In genomic region chr20:50246367-50247195, GRCh38 we compare ENCODE assay signal across 22 cellular contexts. TPM values are rescaled to one million over a fixed set of nuclear protein-coding genes. Genes with fewer than 3 reads are reported as not detected.
DNase-seq lines count a peak whose midpoint lies in the region; ATAC-seq, FAIRE-seq and TF ChIP-seq lines count a peak whose summit lies in the region.
"Had no signal": no experiment of that assay in that cellular context is flagged by ENCODE, and none has a peak within 500 bp of the region (broad histone marks: within the 10 kb centered on the region; RNA-seq: fewer than 3 reads in every experiment).

No MANE protein-coding gene starts in this region.

- no peaks in the 10 kb centered on the region for H3K9me3 ChIP-seq in body of pancreas
- no peaks in the 10 kb centered on the region for H3K9me3 ChIP-seq in HepG2 (ENCODE audit: low read length)
- H3K9me3 ChIP-seq in suprapubic skin, result no peaks in the 10 kb centered on the region
- H3K9me3 ChIP-seq: BLaER1, tibial artery had no signal

- peak in 2 of 3 donors; percentile 31 to 36 for TF ChIP-seq POLR2A in body of pancreas (IDR thresholded peaks at IDR 0.05)
- TF ChIP-seq POLR2A in HepG2 (IDR thresholded peaks at IDR 0.05; ENCODE audit: insufficient read depth in 1 of 2, low read depth in 2 of 2, low read length in 2 of 2), result no peak
- no peak for TF ChIP-seq POLR2A in suprapubic skin (IDR thresholded peaks at IDR 0.05)

- intact Hi-C loops in body of pancreas (cut with DNase I) (no loop called here), HepG2 (cut with micrococcal nuclease; ENCODE audit: unreplicated experiment) (loop anchor here (10.0 kb wide), 1 partner anchor 52 kb away; the partner anchor contains the start of gene CEBPB)

- H3K9ac ChIP-seq in HepG2 (ENCODE audit: insufficient read depth, low read depth, low read length), result no peak overlapping the region
- H3K9ac ChIP-seq: BLaER1 had no signal

- no peaks in the 10 kb centered on the region for H4K20me1 ChIP-seq in HepG2 (ENCODE audit: insufficient read depth, low read length)
- H4K20me1 ChIP-seq: BLaER1 had no signal

- peaks cover 3% of the 10 kb centered on the region for H3K9me3 Mint-ChIP-seq in glutamatergic neuron (ENCODE audit: unreplicated experiment)
- H3K9me3 Mint-ChIP-seq: activated T-helper 17 cell treated with anti-CD3 and anti-CD28 coated beads, Interleukin-2, amount 50 U/mL, for 72 hours had no signal

- POLR2A ChIA-PET in HepG2 (lab: Yijun Ruan, JAX), result interaction anchor here (1.3 kb wide), 1 partner anchor 14 kb away, joined by 3 read pairs; no protein-coding TSS in a partner anchor

- DNase-seq in NCI-H1417 (lab: John Stamatoyannopoulos, UW) (peak in 2 of 3 experiments; percentile 20 to 50), NCI-H1417 treated with DMSO at 0.1 percent for 48 hours (lab: John Stamatoyannopoulos, UW) (no peak), body of pancreas (peak; percentile 42 to 67 (median 60)), HepG2 (ENCODE audit: low spot score) (no peak), suprapubic skin (ENCODE audit: low spot score in 2 of 2) (no peak), glutamatergic neuron (no peak), GM19239 (ENCODE audit: insufficient read length, low spot score) (no peak)
- DNase-seq: central memory CD4-positive, alpha-beta T cell; effector CD8-positive, alpha-beta T cell; H7; KG1; left cardiac atrium; NCI-H1092; NCI-H2171 treated with DMSO at 0.1 percent for 48 hours; occipital lobe; stimulated activated CD4-positive, alpha-beta T cell treated with anti-CD3 and anti-CD28 coated beads, Interleukin-4, amount 100 ng/mL, for 24 hours; tibial artery had no signal

- in situ Hi-C loops in HepG2 (cut with HindIII; ENCODE audit: extremely low pct_ligation_motif_present, low pct_unique_long_range_greater_than_20kb), result no loop called here

- no peaks in the 10 kb centered on the region for H3K36me3 Mint-ChIP-seq in glutamatergic neuron (ENCODE audit: unreplicated experiment)

- no TSS peak for BruUV-seq in HepG2 (replicated peaks; lab: Mats Ljungman, UMichigan)

- peak overlapping the region; percentile 63 for H3K4me2 ChIP-seq in HepG2 (ENCODE audit: low read depth, low read length)
- H3K4me2 ChIP-seq: BLaER1 had no signal

- TF ChIP-seq EP300 in HepG2 (IDR thresholded peaks at IDR 0.05; ENCODE audit: low read depth in 2 of 2, low read length in 2 of 2) (no peak), HepG2 (CRISPR knock-in tag; IDR thresholded peaks at IDR 0.05; ENCODE audit: borderline replicate concordance) (no peak), suprapubic skin (IDR thresholded peaks at IDR 0.05) (no peak)

- H3K4me3 ChIP-seq in body of pancreas, result no peak overlapping the region
- H3K4me3 ChIP-seq in HepG2 (replicated peaks in 1 of 3; ENCODE audit: insufficient read depth in 1 of 3, low read depth in 2 of 3, low read length in 3 of 3), result peak overlapping the region in 1 of 3 experiments; percentile 47; a peak in 1 of 6 replicates
- H3K4me3 ChIP-seq in suprapubic skin, result no peak overlapping the region
- H3K4me3 ChIP-seq: BLaER1, tibial artery had no signal

- no peak overlapping the region for H2AFZ ChIP-seq in HepG2 (ENCODE audit: low read length)

- WGBS in body of pancreas, 2 donors, result 64 to 65% methylated on average over 17 of the region's 17 CpGs
- 13% methylated on average over 17 of the region's 17 CpGs for WGBS in HepG2 (ENCODE audit: low lambda C conversion rate)
- 58% methylated on average over 11 of the region's 17 CpGs for WGBS in suprapubic skin

- CTCF ChIA-PET in HepG2 (lab: Yijun Ruan, JAX; ENCODE audit: low intra/inter-chr PET ratio, low total read pairs), result no interaction called here

- TF ChIP-seq RAD21 in HepG2 (CRISPR knock-in tag; IDR thresholded peaks at IDR 0.05), result no peak

- H3K27ac ChIP-seq in body of pancreas (peak overlapping the region; percentile 60 to 85 (median 80)), HepG2 (ENCODE audit: extremely low read length, insufficient read depth, low read length) (no peak overlapping the region), suprapubic skin (peak overlapping the region; percentile 87)
- H3K27ac ChIP-seq: 22Rv1, BLaER1, tibial artery had no signal

- H3K4me1 Mint-ChIP-seq in glutamatergic neuron (ENCODE audit: low read depth, unreplicated experiment), result no peaks in the 10 kb centered on the region
- H3K4me1 Mint-ChIP-seq: activated T-helper 17 cell treated with anti-CD3 and anti-CD28 coated beads, Interleukin-2, amount 50 U/mL, for 72 hours had no signal

- H3K4me1 ChIP-seq in body of pancreas (peaks cover 57% of the 10 kb centered on the region), HepG2 (ENCODE audit: insufficient read depth, low read length) (peaks cover 83% of the 10 kb centered on the region), suprapubic skin (peaks cover 76% of the 10 kb centered on the region)
- H3K4me1 ChIP-seq: BLaER1 had no signal

- no peak overlapping the region for H3K27ac Mint-ChIP-seq in glutamatergic neuron (ENCODE audit: unreplicated experiment)
- H3K27ac Mint-ChIP-seq: activated T-helper 17 cell treated with anti-CD3 and anti-CD28 coated beads, Interleukin-2, amount 50 U/mL, for 72 hours had no signal

- H3K79me2 ChIP-seq in HepG2 (ENCODE audit: insufficient read depth, low read length), result no peaks in the 10 kb centered on the region

- ATAC-seq in body of pancreas (peak; percentile 51), HepG2 (peak; percentile 45), HG02588 (IDR thresholded peaks at IDR 0.05; ENCODE audit: unreplicated experiment) (no peak)
- ATAC-seq: activated T-helper 17 cell treated with anti-CD3 and anti-CD28 coated beads, Interleukin-2, amount 50 U/mL, for 72 hours; left cardiac atrium had no signal

- no peaks in the 10 kb centered on the region for H3K27me3 ChIP-seq in body of pancreas
- H3K27me3 ChIP-seq in HepG2 (ENCODE audit: control insufficient read depth in 1 of 2, insufficient read depth in 2 of 2, low read length in 2 of 2), result peaks cover 18 to 36% of the 10 kb centered on the region in 2 experiments; a peak in 4 of 5 replicates
- no peaks in the 10 kb centered on the region for H3K27me3 ChIP-seq in suprapubic skin
- H3K27me3 ChIP-seq: BLaER1 had no signal

- H3K36me3 ChIP-seq in body of pancreas (replicated peaks in 1 of 2; ENCODE audit: insufficient read depth in 1 of 2, low read depth in 2 of 2) (no peaks in the 10 kb centered on the region), HepG2 (replicated peaks in 1 of 2; ENCODE audit: control insufficient read depth in 1 of 2, insufficient read depth in 2 of 2, low read length in 2 of 2) (no peaks in the 10 kb centered on the region), suprapubic skin (no peaks in the 10 kb centered on the region)
- H3K36me3 ChIP-seq: BLaER1, tibial artery had no signal

- FAIRE-seq in HepG2 (lab: Jason Lieb, UNC) (no peak), GM19239 (lab: Jason Lieb, UNC) (no peak)
- FAIRE-seq: GM18507 had no signal

- TF ChIP-seq CTCF in body of pancreas (IDR thresholded peaks at IDR 0.05) (no peak), HepG2 (CRISPR knock-in tag; IDR thresholded peaks at IDR 0.05) (no peak), suprapubic skin (IDR thresholded peaks at IDR 0.05) (no peak), glutamatergic neuron (IDR thresholded peaks at IDR 0.05; ENCODE audit: partially characterized antibody, unreplicated experiment) (no peak)

- no peak overlapping the region for H3K4me3 Mint-ChIP-seq in glutamatergic neuron (ENCODE audit: unreplicated experiment)
- H3K4me3 Mint-ChIP-seq: activated T-helper 17 cell treated with anti-CD3 and anti-CD28 coated beads, Interleukin-2, amount 50 U/mL, for 72 hours had no signal

- H3K27me3 Mint-ChIP-seq in glutamatergic neuron (ENCODE audit: unreplicated experiment), result peaks cover 4% of the 10 kb centered on the region

TF ChIP-seq in HepG2, 621 proteins besides CTCF, POLR2A, EP300 and RAD21 (continues in another document):
- TF ChIP-seq SIX1 (CRISPR knock-in tag; IDR thresholded peaks at IDR 0.05; ENCODE audit: borderline replicate concordance), result no peak
- TF ChIP-seq ZNF883 (CRISPR knock-in tag; IDR thresholded peaks at IDR 0.05; ENCODE audit: not compliant biosample characterization), result no peak
- TF ChIP-seq CBX2 (IDR thresholded peaks at IDR 0.05; ENCODE audit: low read depth, low read length), result no peak
- no peak for TF ChIP-seq CBX2 (CRISPR knock-in tag; IDR thresholded peaks at IDR 0.05; ENCODE audit: low read depth)
- no peak for TF ChIP-seq PHB2 (IDR thresholded peaks at IDR 0.05; ENCODE audit: partially characterized antibody)
- no peak for TF ChIP-seq ZNF510 (CRISPR knock-in tag; IDR thresholded peaks at IDR 0.05; ENCODE audit: low read depth)
- no peak for TF ChIP-seq DNMT1 (CRISPR knock-in tag; IDR thresholded peaks at IDR 0.05)
- TF ChIP-seq TAF1 (CRISPR knock-in tag; IDR thresholded peaks at IDR 0.05), result 0 out of 2 replicates have a peak, but pooled peaks have one; percentile 14
- 0 out of 2 replicates have a peak, but pooled peaks have one; percentile 18 for TF ChIP-seq CBFB (CRISPR knock-in tag; IDR thresholded peaks at IDR 0.05)
- no peak for TF ChIP-seq TBL1XR1 (IDR thresholded peaks at IDR 0.05; ENCODE audit: borderline replicate concordance, low read length, partially characterized antibody)

RNA-seq across cellular contexts. Expression of gene CEBPB, which starts 56.0 kb away (rescaled TPM):
- total RNA-seq in body of pancreas, result 100 to 1,000 TPM in 1 of 2 donors, 10 to 100 TPM in 1; 47.7 to 104 TPM
- total RNA-seq in HepG2 (2016; rRNA removed; fragmentation: Illumina TruSeq; extraction: Trizol), result 12.1 and 18.5 TPM in 2 replicates
- 9.1 and 9.9 TPM in 2 replicates for total RNA-seq in HepG2 (2016; cell fraction: cytosol; rRNA removed; fragmentation: Illumina TruSeq; extraction: Trizol; ENCODE audit: low read depth)
- total RNA-seq in HepG2 (2016; cell fraction: insoluble cytoplasmic fraction; rRNA removed; fragmentation: Illumina TruSeq; extraction: Trizol), result 11.0 and 17.4 TPM in 2 replicates
- 19.9 and 21.0 TPM in 2 replicates for total RNA-seq in HepG2 (2016; cell fraction: membrane; rRNA removed; fragmentation: Illumina TruSeq; extraction: Trizol)
- 8.1 and 9.8 TPM in 2 replicates for total RNA-seq in HepG2 (2016; cell fraction: nucleus; rRNA removed; fragmentation: Illumina TruSeq; extraction: Trizol)
- 28.2 and 43.0 TPM in 2 replicates for polyA plus RNA-seq in HepG2 (2011; rRNA removed)
- 31.3 and 41.1 TPM in 2 replicates for polyA plus RNA-seq in HepG2 (2011; cell fraction: cytosol; rRNA removed)
- polyA plus RNA-seq in HepG2 (2011; cell fraction: nucleus; rRNA removed), result 47.8 and 49.8 TPM in 2 replicates
- 33.9 and 49.4 TPM in 2 replicates for polyA plus RNA-seq in HepG2 (2012)
- polyA plus RNA-seq in HepG2 (2016; cell fraction: cytosol; fragmentation: Illumina TruSeq; extraction: Trizol; ENCODE audit: low read depth), result 8.7 and 9.3 TPM in 2 replicates
- 24.7 and 26.6 TPM in 2 replicates for polyA plus RNA-seq in HepG2 (2016; cell fraction: insoluble cytoplasmic fraction; fragmentation: Illumina TruSeq; extraction: Trizol; ENCODE audit: low read depth)
- 16.8 and 19.0 TPM in 2 replicates for polyA plus RNA-seq in HepG2 (2016; cell fraction: membrane; fragmentation: Illumina TruSeq; extraction: Trizol; ENCODE audit: low read depth)
- 21.1 and 24.6 TPM in 2 replicates for polyA plus RNA-seq in HepG2 (2016; cell fraction: nucleus; fragmentation: Illumina TruSeq; extraction: Trizol; ENCODE audit: insufficient read depth, low read depth)
- 12.1 and 28.5 TPM in 2 replicates for polyA minus RNA-seq in HepG2 (2011; rRNA and poly(A)+ RNA removed; ENCODE audit: low replicate concordance)
- 56.9 and 63.6 TPM in 2 replicates for polyA minus RNA-seq in HepG2 (2011; cell fraction: cytosol; rRNA and poly(A)+ RNA removed)
- polyA minus RNA-seq in HepG2 (2011; cell fraction: nucleus; rRNA and poly(A)+ RNA removed), result 21.4 and 26.7 TPM in 2 replicates
- total RNA-seq in suprapubic skin, result 10 to 100 TPM; 43.2 to 83.9 (median 69.2) TPM
- total RNA-seq in glutamatergic neuron (ENCODE audit: unreplicated experiment), result 11.3 TPM

Comparison
In these comparisons a context has a peak if more than half of its experiments do, and no peak if none do; other contexts are left out.
1. DNase-seq: peak in NCI-H1417 (2 of 3) and body of pancreas (4 of 4); none in NCI-H1417 treated with DMSO at 0.1 percent for 48 hours (single experiment), HepG2 (single experiment), suprapubic skin (0 of 2), glutamatergic neuron (single experiment) and GM19239 (single experiment).
2. POLR2A ChIP-seq: peak in body of pancreas (2 of 3); none in HepG2 (0 of 2) and suprapubic skin (0 of 2).